15 cellular contexts compared by ENCODE assay signal in the genomic region with DNA sequence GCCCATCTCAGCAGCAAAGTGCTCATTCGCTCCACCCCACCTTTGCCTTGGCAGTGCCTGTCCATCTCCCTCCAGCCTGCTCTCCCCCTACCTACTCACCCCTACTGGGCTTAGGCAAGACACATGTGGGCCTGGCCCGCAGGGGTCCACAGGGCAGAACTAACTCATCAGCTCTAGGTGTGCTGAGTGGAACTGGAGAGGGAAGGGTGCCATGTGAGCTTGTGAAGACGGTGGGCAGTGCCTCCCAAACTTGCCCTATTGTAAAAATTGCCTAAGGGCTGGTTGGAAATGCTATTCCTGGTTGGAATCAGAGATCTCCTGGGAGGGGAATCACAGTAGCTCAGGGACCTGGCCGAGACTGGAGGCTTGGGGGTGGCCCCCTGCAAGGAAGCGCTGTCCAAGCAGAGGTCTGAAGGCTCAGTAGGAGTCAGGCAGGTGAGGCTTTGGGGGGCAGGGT. TPM values are rescaled to one million over a fixed set of nuclear protein-coding genes. Genes with fewer than 3 reads are reported as not detected.
DNase-seq lines count a peak whose midpoint lies in the region; ATAC-seq and TF ChIP-seq lines count a peak whose summit lies in the region.
"Had no signal": no experiment of that assay in that cellular context is flagged by ENCODE, and none has a peak within 500 bp of the region (broad histone marks: within the 10 kb centered on the region; RNA-seq: fewer than 3 reads in every experiment).

No MANE protein-coding gene starts in this region.

- no peak for TF ChIP-seq CTCF in SK-N-SH (IDR thresholded peaks at IDR 0.05)

- no peak overlapping the region for H3K9ac ChIP-seq in SK-N-SH

- H3K27ac Mint-ChIP-seq in activated CD4-positive, alpha-beta T cell treated with anti-CD3 and anti-CD28 coated beads, Interleukin-2, amount 10 ng/mL, durations not matched to agents 24 days and 14 days: peak overlapping the region; percentile 99
- peak overlapping the region; percentile 98 for H3K27ac Mint-ChIP-seq in T-helper 17 cell
- peak overlapping the region; percentile 80 for H3K27ac Mint-ChIP-seq in stimulated activated effector memory CD8-positive, alpha-beta T cell treated with anti-CD3 and anti-CD28 coated beads, Interleukin-12 subunit alpha, Interleukin-12 subunit beta, amount 100 ng/mL, for 72 hours

- ATAC-seq in T-helper 17 cell (no peak), GM18861 (IDR thresholded peaks at IDR 0.05; ENCODE audit: unreplicated experiment) (no peak)
- no peak for ATAC-seq in stimulated activated effector memory CD8-positive, alpha-beta T cell treated with anti-CD3 and anti-CD28 coated beads, Interleukin-12 subunit alpha, Interleukin-12 subunit beta, amount 100 ng/mL, for 72 hours

- H3K4me1 Mint-ChIP-seq in activated CD4-positive, alpha-beta T cell treated with anti-CD3 and anti-CD28 coated beads, Interleukin-2, amount 10 ng/mL, durations not matched to agents 24 days and 14 days: peaks cover 64% of the 10 kb centered on the region
- peaks cover 39% of the 10 kb centered on the region for H3K4me1 Mint-ChIP-seq in T-helper 17 cell
- H3K4me1 Mint-ChIP-seq in stimulated activated effector memory CD8-positive, alpha-beta T cell treated with anti-CD3 and anti-CD28 coated beads, Interleukin-12 subunit alpha, Interleukin-12 subunit beta, amount 100 ng/mL, for 72 hours: peaks cover 65% of the 10 kb centered on the region

- H3K4me3 Mint-ChIP-seq in activated CD4-positive, alpha-beta T cell treated with anti-CD3 and anti-CD28 coated beads, Interleukin-2, amount 10 ng/mL, durations not matched to agents 24 days and 14 days: peak overlapping the region; percentile 85
- H3K4me3 Mint-ChIP-seq in T-helper 17 cell: no peak overlapping the region
- peak overlapping the region; percentile 78 for H3K4me3 Mint-ChIP-seq in stimulated activated effector memory CD8-positive, alpha-beta T cell treated with anti-CD3 and anti-CD28 coated beads, Interleukin-12 subunit alpha, Interleukin-12 subunit beta, amount 100 ng/mL, for 72 hours

- no peak for TF ChIP-seq EP300 in SK-N-SH (IDR thresholded peaks at IDR 0.05; ENCODE audit: borderline replicate concordance in 1 of 2, low read depth in 1 of 2, low read length in 1 of 2)

- no peak overlapping the region for H3K4me3 ChIP-seq in SK-N-SH (ENCODE audit: low read depth in 2 of 2, low read length in 1 of 2)
- H3K4me3 ChIP-seq: colonic mucosa, right atrium auricular region, tibial artery had no signal

- no peaks in the 10 kb centered on the region for H3K27me3 ChIP-seq in SK-N-SH (ENCODE audit: insufficient read depth)
- H3K27me3 ChIP-seq: colonic mucosa, right atrium auricular region, tibial artery had no signal

- WGBS in SK-N-SH (ENCODE audit: low lambda C conversion rate): 90% methylated on average over 5 of the region's 5 CpGs

- no peak overlapping the region for H3K4me2 ChIP-seq in SK-N-SH

- H3K4me1 ChIP-seq in SK-N-SH (ENCODE audit: control insufficient read depth in 1 of 2, insufficient read depth in 2 of 2, low read depth in 1 of 2, low read length in 1 of 2): peaks cover 0 to 3% of the 10 kb centered on the region in 2 experiments; a peak in 1 of 4 replicates

- peak overlapping the region; percentile 18 for H3K27ac ChIP-seq in epithelial cell of prostate
- H3K27ac ChIP-seq in SK-N-SH (ENCODE audit: low read depth in 2 of 2, low read length in 1 of 2): no peak overlapping the region
- H3K27ac ChIP-seq: colonic mucosa, right atrium auricular region, tibial artery, VCaP had no signal

- peaks cover 34% of the 10 kb centered on the region for H3K36me3 Mint-ChIP-seq in activated CD4-positive, alpha-beta T cell treated with anti-CD3 and anti-CD28 coated beads, Interleukin-2, amount 10 ng/mL, durations not matched to agents 24 days and 14 days (ENCODE audit: low read depth)
- peaks cover 2% of the 10 kb centered on the region for H3K36me3 Mint-ChIP-seq in T-helper 17 cell (ENCODE audit: low read depth)
- peaks cover 17% of the 10 kb centered on the region for H3K36me3 Mint-ChIP-seq in stimulated activated effector memory CD8-positive, alpha-beta T cell treated with anti-CD3 and anti-CD28 coated beads, Interleukin-12 subunit alpha, Interleukin-12 subunit beta, amount 100 ng/mL, for 72 hours

- no peak for TF ChIP-seq RAD21 in SK-N-SH (IDR thresholded peaks at IDR 0.05; ENCODE audit: low read length)

- no peaks in the 10 kb centered on the region for H3K79me2 ChIP-seq in SK-N-SH (ENCODE audit: insufficient read depth)

- peaks cover 2% of the 10 kb centered on the region for H3K27me3 Mint-ChIP-seq in activated CD4-positive, alpha-beta T cell treated with anti-CD3 and anti-CD28 coated beads, Interleukin-2, amount 10 ng/mL, durations not matched to agents 24 days and 14 days
- no peaks in the 10 kb centered on the region for H3K27me3 Mint-ChIP-seq in T-helper 17 cell

- peaks cover under 1% of the 10 kb centered on the region for H3K9me3 Mint-ChIP-seq in activated CD4-positive, alpha-beta T cell treated with anti-CD3 and anti-CD28 coated beads, Interleukin-2, amount 10 ng/mL, durations not matched to agents 24 days and 14 days
- H3K9me3 Mint-ChIP-seq in stimulated activated effector memory CD8-positive, alpha-beta T cell treated with anti-CD3 and anti-CD28 coated beads, Interleukin-12 subunit alpha, Interleukin-12 subunit beta, amount 100 ng/mL, for 72 hours: no peaks in the 10 kb centered on the region

- no peaks in the 10 kb centered on the region for H3K36me3 ChIP-seq in SK-N-SH (replicated peaks in 1 of 2; ENCODE audit: control insufficient read depth in 1 of 2, insufficient read depth in 2 of 2, low read length in 1 of 2)
- H3K36me3 ChIP-seq: colonic mucosa, right atrium auricular region, tibial artery had no signal

- intact Hi-C loops in activated CD4-positive, alpha-beta T cell treated with anti-CD3 and anti-CD28 coated beads, Interleukin-2, amount 10 ng/mL, durations not matched to agents 24 days and 14 days (cut with micrococcal nuclease): loop anchor here (10.0 kb wide), 1 partner anchor 226 kb away; the partner anchor contains the start of gene RARA

- H3K9me3 ChIP-seq in T-helper 17 cell (ENCODE audit: control insufficient read depth, low read length, poor library complexity, severe bottlenecking): no peaks in the 10 kb centered on the region
- H3K9me3 ChIP-seq in SK-N-SH: no peaks in the 10 kb centered on the region
- H3K9me3 ChIP-seq: colonic mucosa, tibial artery had no signal

- peak; percentile 62 for DNase-seq in activated CD4-positive, alpha-beta T cell treated with anti-CD3 and anti-CD28 coated beads, Interleukin-2, amount 10 ng/mL, durations not matched to agents 24 days and 14 days
- DNase-seq in activated CD4-positive, alpha-beta T cell treated with anti-CD3 and anti-CD28 coated beads for 1 hour: no peak
- no peak for DNase-seq in T-helper 17 cell
- no peak for DNase-seq in epithelial cell of prostate (ENCODE audit: low read depth, low spot score)
- no peak for DNase-seq in stimulated activated effector memory CD8-positive, alpha-beta T cell treated with anti-CD3 and anti-CD28 coated beads, Interleukin-12 subunit alpha, Interleukin-12 subunit beta, amount 100 ng/mL, for 72 hours (ENCODE audit: low spot score in 2 of 2)
- DNase-seq in SK-N-SH: no peak
- DNase-seq in NCI-H2196 (lab: John Stamatoyannopoulos, UW; ENCODE audit: unreplicated experiment): no peak
- DNase-seq: colonic mucosa, DMS79 treated with DMSO at 0.1 percent for 48 hours, NCI-H524 treated with DMSO at 0.1 percent for 48 hours, SIG-M5 had no signal

- CTCF ChIA-PET in SK-N-SH (lab: Yijun Ruan, JAX): interaction anchor here (0.8 to 16.8 kb wide), 9 partner anchors 27 to 229 kb away, joined by 3 to 381 read pairs (median 37); partner anchors contain the start of genes CCR7, GJD3 and IGFBP4

- no peak overlapping the region for H2AFZ ChIP-seq in SK-N-SH (ENCODE audit: low read depth)

- no peaks in the 10 kb centered on the region for H4K20me1 ChIP-seq in SK-N-SH (ENCODE audit: insufficient read depth)

- no peaks in the 10 kb centered on the region for H3K9me2 ChIP-seq in SK-N-SH

- POLR2A ChIA-PET in SK-N-SH (lab: Yijun Ruan, JAX): no interaction called here

- H3F3A ChIP-seq in SK-N-SH (replicated peaks; ENCODE audit: insufficient read depth): peaks cover 1% of the 10 kb centered on the region

TF ChIP-seq in SK-N-SH, 30 proteins besides CTCF, POLR2A, EP300 and RAD21 (continues in another document):
- no peak for TF ChIP-seq ELF1 (IDR thresholded peaks at IDR 0.05)

RNA-seq across cellular contexts. Expression of gene TNS4, which starts 29.1 kb away (rescaled TPM):
- total RNA-seq in activated CD4-positive, alpha-beta T cell treated with anti-CD3 and anti-CD28 coated beads, Interleukin-2, amount 10 ng/mL, durations not matched to agents 24 days and 14 days: 13.1 and 16.8 TPM in 2 replicates
- 1 to 10 TPM in 1 of 2 donors, under 1 TPM in 1; 0.77 to 1.7 TPM for total RNA-seq in T-helper 17 cell
- not detected in 2 replicates for polyA plus RNA-seq in SK-N-SH (2012; rRNA removed)
- 0.01 TPM in 1 of 2 replicates, not detected in the other for polyA plus RNA-seq in SK-N-SH (2012; cell fraction: cytosol; rRNA removed)
- 0.02 TPM in 1 of 2 replicates, not detected in the other for polyA plus RNA-seq in SK-N-SH (2012; cell fraction: nucleus; rRNA removed)
- total RNA-seq: right atrium auricular region had no signal

RNA-seq across cellular contexts. Expression of gene CCR7, which starts 34.7 kb away (rescaled TPM):
- total RNA-seq in activated CD4-positive, alpha-beta T cell treated with anti-CD3 and anti-CD28 coated beads, Interleukin-2, amount 10 ng/mL, durations not matched to agents 24 days and 14 days: 217 and 220 TPM in 2 replicates
- total RNA-seq in T-helper 17 cell: 100 to 1,000 TPM; 165 to 182 TPM
- not detected in 2 replicates for polyA plus RNA-seq in SK-N-SH (2012; rRNA removed)
- polyA plus RNA-seq in SK-N-SH (2012; cell fraction: cytosol; rRNA removed): 0.03 and 0.05 TPM in 2 replicates
- polyA plus RNA-seq in SK-N-SH (2012; cell fraction: nucleus; rRNA removed): 0.02 TPM in 1 of 2 replicates, not detected in the other
